22 cellular contexts compared by ENCODE assay signal in the genomic region with DNA sequence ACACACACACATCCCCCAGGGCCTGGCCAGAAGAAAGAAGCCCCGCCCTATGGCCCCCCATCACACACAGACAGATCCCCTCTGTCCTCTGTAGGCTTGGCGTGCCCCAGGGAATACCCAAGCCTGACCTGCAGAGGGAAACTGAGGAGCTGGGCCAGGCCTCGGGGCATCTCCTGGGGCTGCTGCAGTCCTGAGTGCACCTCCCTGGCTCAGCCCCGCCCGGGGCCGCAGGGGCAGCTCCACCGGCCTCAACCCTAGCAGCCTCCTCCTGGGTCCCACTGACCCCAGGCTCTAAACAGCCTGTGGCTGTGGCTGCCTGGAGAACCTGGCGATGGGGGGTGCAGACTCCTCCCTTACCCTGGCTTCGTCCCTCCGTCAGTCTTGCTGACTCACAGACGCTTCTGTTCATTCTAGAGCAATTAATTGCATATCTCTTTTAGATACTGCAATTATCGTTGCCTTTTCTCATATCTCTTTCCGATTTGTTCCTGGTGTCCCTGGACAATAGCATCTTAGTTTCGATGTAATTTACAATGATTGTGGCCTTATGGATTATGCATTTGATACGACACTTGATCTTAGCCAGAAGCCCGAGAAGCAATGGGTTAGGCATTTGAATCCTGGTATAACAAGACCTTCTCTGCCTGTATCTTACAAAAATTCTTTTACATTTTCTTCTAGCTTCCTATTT.
"Had no signal": no experiment of that assay in that cellular context is flagged by ENCODE, and none has a peak within 500 bp of the region (broad histone marks: within the 10 kb centered on the region; RNA-seq: fewer than 3 reads in every experiment).

No MANE protein-coding gene starts in this region.

- DNase-seq: dermis blood vessel endothelial cell; hypothalamus; immature natural killer cell; islet precursor cell; kidney glomerular epithelial cell; left colon; mucosa of descending colon; naive B cell; pancreas; stimulated activated CD4-positive, alpha-beta T cell treated with anti-CD3 and anti-CD28 coated beads, Interleukin-15, amount 100 ng/mL, for 24 hours; stimulated activated CD4-positive, alpha-beta T cell treated with anti-CD3 and anti-CD28 coated beads, Interleukin-2, amount 100 ng/mL, for 48 hours; stimulated activated naive B cell treated with anti-CD40 and anti-IgM and Interleukin-4, amounts not matched to agents 10 μg/mL and 1 μg/mL and 100 μg/mL, for 72 hours; upper lobe of left lung had no signal

- FAIRE-seq: frontal cortex, pancreas, urothelium cell line had no signal

- H3K4me1 ChIP-seq: pancreas, tibial nerve, upper lobe of left lung had no signal

- H3K9me3 ChIP-seq: mucosa of descending colon, neutrophil, pancreas, thoracic aorta, tibial nerve, upper lobe of left lung had no signal

- H3K36me3 ChIP-seq: neutrophil, pancreas, thoracic aorta, tibial nerve, upper lobe of left lung had no signal

- H3K4me3 ChIP-seq: coronary artery, lung, mucosa of descending colon, pancreas, skin epidermis, thoracic aorta, tibial nerve, upper lobe of left lung had no signal

- H3K27ac ChIP-seq: coronary artery, neutrophil, pancreas, skin epidermis, thoracic aorta, tibial nerve, upper lobe of left lung had no signal

- ATAC-seq: left colon; mucosa of descending colon; natural killer cell treated with Interleukin-12 subunit alpha and Interleukin-12 subunit beta and Interleukin-15 and Interleukin-18, amount 100 ng/mL, for 72 hours; pancreas; stimulated activated naive B cell treated with anti-CD40 and anti-IgM and Interleukin-4, amounts not matched to agents 10 μg/mL and 1 μg/mL and 100 μg/mL, for 72 hours had no signal

- H3K27me3 ChIP-seq: pancreas, upper lobe of left lung had no signal
